16 cellular contexts compared by ENCODE assay signal in genomic region chr19:1417681-1418493, GRCh38. TPM values are rescaled to one million over a fixed set of nuclear protein-coding genes. Genes with fewer than 3 reads are reported as not detected.
DNase-seq lines count a peak whose midpoint lies in the region; ATAC-seq and TF ChIP-seq lines count a peak whose summit lies in the region.
"Had no signal": no experiment of that assay in that cellular context is flagged by ENCODE, and none has a peak within 500 bp of the region (broad histone marks: within the 10 kb centered on the region; RNA-seq: fewer than 3 reads in every experiment).

No MANE protein-coding gene starts in this region.

- no peak for TF ChIP-seq EP300 in upper lobe of left lung (IDR thresholded peaks at IDR 0.05)

- H3K4me1 ChIP-seq in mammary epithelial cell (ENCODE audit: insufficient read depth, low read length) (peaks cover 27% of the 10 kb centered on the region), upper lobe of left lung (peaks cover 30 to 63% (median 56%) of the 10 kb centered on the region in 4 donors)

- in situ Hi-C loops in mammary epithelial cell (cut with MboI; ENCODE audit: low sequenced_read_pairs in 2 of 2): no loop called here

- DNase-seq in MCF 10A (ENCODE audit: unreplicated experiment): no peak
- DNase-seq in mammary epithelial cell: no peak
- DNase-seq in effector memory CD8-positive, alpha-beta T cell: no peak
- DNase-seq in upper lobe of left lung: peak in 1 of 2 donors; percentile 57
- DNase-seq in stimulated activated CD4-positive, alpha-beta T cell treated with anti-CD3 and anti-CD28 coated beads, Interleukin-4, amount 100 ng/mL, for 4 hours: no peak
- no peak for DNase-seq in ecto neural progenitor cell (ENCODE audit: low spot score)
- DNase-seq: ACHN; activated CD4-positive, alpha-beta T cell treated with anti-CD3 and anti-CD28 coated beads, Interleukin-2, amount 50 U/mL, for 4 hours; activated naive CD8-positive, alpha-beta T cell treated with anti-CD3 and anti-CD28 coated beads, Interleukin-2, amount 10 ng/mL, durations not matched to agents 7 days and 5 days; DMS79; NCI-H1105 treated with DMSO at 0.1 percent for 48 hours had no signal

- H3K36me3 ChIP-seq in mammary epithelial cell (ENCODE audit: insufficient read depth, low read length): peaks cover 10% of the 10 kb centered on the region
- H3K36me3 ChIP-seq in upper lobe of left lung: peaks cover 17 to 64% (median 55%) of the 10 kb centered on the region in 4 donors

- ATAC-seq in effector memory CD8-positive, alpha-beta T cell (replicated peaks): no peak
- ATAC-seq in upper lobe of left lung (ENCODE audit: low FRiP score in 2 of 2): no peak
- no peak for ATAC-seq in HG03139 (IDR thresholded peaks at IDR 0.05; ENCODE audit: unreplicated experiment)
- ATAC-seq: SK-N-SH treated with all-trans-retinoic acid at 6 μM for 48 hours; stimulated activated memory B cell treated with anti-CD40 and anti-IgM and Interleukin-4, amounts not matched to agents 10 μg/mL and 1 μg/mL and 100 μg/mL, for 72 hours had no signal

- CTCF ChIA-PET in MCF 10A (lab: Yijun Ruan, JAX): interaction anchor here (0.5 to 1.1 kb wide), 5 partner anchors 20 to 74 kb away, joined by 3 to 5 read pairs (median 3); no protein-coding TSS in a partner anchor
- CTCF ChIA-PET in mammary epithelial cell (lab: Charles Lee; ENCODE audit: low non-redundant PET): no interaction called here

- no peak overlapping the region for H3K4me2 ChIP-seq in mammary epithelial cell (ENCODE audit: insufficient read depth, low read depth, low read length)

- dilution Hi-C loops in mammary epithelial cell (cut with HindIII; ENCODE audit: low sequenced_read_pairs): loop anchor here (5.0 to 10.0 kb wide), 3 partner anchors 41 to 263 kb away; no protein-coding TSS in a partner anchor

- H3K27me3 Mint-ChIP-seq in MCF 10A (ENCODE audit: insufficient read depth, unreplicated experiment): no peaks in the 10 kb centered on the region
- H3K27me3 Mint-ChIP-seq in effector memory CD8-positive, alpha-beta T cell: no peaks in the 10 kb centered on the region
- H3K27me3 Mint-ChIP-seq in nephron (ENCODE audit: low read depth): no peaks in the 10 kb centered on the region
- H3K27me3 Mint-ChIP-seq: activated naive CD8-positive, alpha-beta T cell treated with anti-CD3 and anti-CD28 coated beads, Interleukin-2, amount 10 ng/mL, durations not matched to agents 7 days and 5 days; stimulated activated memory B cell treated with anti-CD40 and anti-IgM and Interleukin-4, amounts not matched to agents 10 μg/mL and 1 μg/mL and 100 μg/mL, for 72 hours had no signal

- no peak overlapping the region for H3K27ac ChIP-seq in mammary epithelial cell (ENCODE audit: insufficient read depth, low read depth, low read length)
- H3K27ac ChIP-seq in upper lobe of left lung: peak overlapping the region; percentile 11 to 84 (median 42)

- no peaks in the 10 kb centered on the region for H3K27me3 ChIP-seq in mammary epithelial cell (ENCODE audit: insufficient read depth, low read length)
- H3K27me3 ChIP-seq in upper lobe of left lung: no peaks in the 10 kb centered on the region

- H3K9me3 Mint-ChIP-seq in MCF 10A (ENCODE audit: unreplicated experiment) (no peaks in the 10 kb centered on the region), nephron (no peaks in the 10 kb centered on the region)
- H3K9me3 Mint-ChIP-seq in effector memory CD8-positive, alpha-beta T cell: no peaks in the 10 kb centered on the region
- H3K9me3 Mint-ChIP-seq: activated naive CD8-positive, alpha-beta T cell treated with anti-CD3 and anti-CD28 coated beads, Interleukin-2, amount 10 ng/mL, durations not matched to agents 7 days and 5 days; stimulated activated memory B cell treated with anti-CD40 and anti-IgM and Interleukin-4, amounts not matched to agents 10 μg/mL and 1 μg/mL and 100 μg/mL, for 72 hours had no signal

- H2AFZ ChIP-seq in mammary epithelial cell (ENCODE audit: low read depth, low read length): no peak overlapping the region

- no peaks in the 10 kb centered on the region for H4K20me1 ChIP-seq in mammary epithelial cell (ENCODE audit: insufficient read depth, low read length)

- no peaks in the 10 kb centered on the region for H3K9me3 ChIP-seq in mammary epithelial cell (replicated peaks; ENCODE audit: insufficient read depth, low read length)
- H3K9me3 ChIP-seq in upper lobe of left lung: no peaks in the 10 kb centered on the region

- no peak for TF ChIP-seq POLR2A in upper lobe of left lung (IDR thresholded peaks at IDR 0.05)

- POLR2A ChIA-PET in MCF 10A (lab: Yijun Ruan, JAX): interaction anchor here (1.2 to 2.1 kb wide), 2 partner anchors 19 to 21 kb away, joined by 3 to 4 read pairs; no protein-coding TSS in a partner anchor

- H3K79me2 ChIP-seq in mammary epithelial cell (ENCODE audit: insufficient read depth, low read length): peaks cover 97% of the 10 kb centered on the region

- peak overlapping the region; percentile 30 for H3K27ac Mint-ChIP-seq in MCF 10A (ENCODE audit: low read depth, unreplicated experiment)
- H3K27ac Mint-ChIP-seq in effector memory CD8-positive, alpha-beta T cell: peak overlapping the region in 1 of 2 donors; percentile 53
- peak overlapping the region; percentile 89 to 95 (median 92) for H3K27ac Mint-ChIP-seq in nephron
- H3K27ac Mint-ChIP-seq: activated naive CD8-positive, alpha-beta T cell treated with anti-CD3 and anti-CD28 coated beads, Interleukin-2, amount 10 ng/mL, durations not matched to agents 7 days and 5 days; stimulated activated memory B cell treated with anti-CD40 and anti-IgM and Interleukin-4, amounts not matched to agents 10 μg/mL and 1 μg/mL and 100 μg/mL, for 72 hours had no signal

- intact Hi-C loops in MCF 10A (cut with micrococcal nuclease): no loop called here
- intact Hi-C loops in mammary epithelial cell (cut with micrococcal nuclease): no loop called here

- whole genome bisulfite sequencing in mammary epithelial cell (ENCODE audit: low coverage, missing lambda C conversion rate): 82% methylated on average over 22 of the region's 30 CpGs
- 78 to 84% methylated on average over 27 to 30 of the region's 30 CpGs for WGBS in upper lobe of left lung, 2 donors

- H3K36me3 Mint-ChIP-seq in MCF 10A (ENCODE audit: insufficient read depth, unreplicated experiment): peaks cover 76% of the 10 kb centered on the region
- peaks cover 85% of the 10 kb centered on the region for H3K36me3 Mint-ChIP-seq in effector memory CD8-positive, alpha-beta T cell (ENCODE audit: insufficient read depth)
- peaks cover 35% of the 10 kb centered on the region for H3K36me3 Mint-ChIP-seq in nephron (ENCODE audit: low read depth)

- no peak overlapping the region for H3K9ac ChIP-seq in mammary epithelial cell (ENCODE audit: insufficient read depth, low read length)

- H3K4me3 ChIP-seq in mammary epithelial cell (replicated peaks in 1 of 3; ENCODE audit: insufficient read depth in 1 of 3, low read depth in 2 of 3, low read length in 3 of 3) (no peak overlapping the region), upper lobe of left lung (no peak overlapping the region)

- no peak overlapping the region for H3K4me3 Mint-ChIP-seq in MCF 10A (ENCODE audit: unreplicated experiment)
- H3K4me3 Mint-ChIP-seq in effector memory CD8-positive, alpha-beta T cell: peak overlapping the region; percentile 12 to 45
- peak overlapping the region; percentile 61 to 70 (median 70) for H3K4me3 Mint-ChIP-seq in nephron
- H3K4me3 Mint-ChIP-seq: activated naive CD8-positive, alpha-beta T cell treated with anti-CD3 and anti-CD28 coated beads, Interleukin-2, amount 10 ng/mL, durations not matched to agents 7 days and 5 days; stimulated activated memory B cell treated with anti-CD40 and anti-IgM and Interleukin-4, amounts not matched to agents 10 μg/mL and 1 μg/mL and 100 μg/mL, for 72 hours had no signal

- BruUV-seq in MCF 10A (replicated peaks; lab: Mats Ljungman, UMichigan) (no TSS peak), mammary epithelial cell (replicated peaks; lab: Mats Ljungman, UMichigan) (no TSS peak)

- TF ChIP-seq CTCF in MCF 10A (IDR thresholded peaks at IDR 0.05; ENCODE audit: unreplicated experiment) (no peak), mammary epithelial cell (conservative IDR thresholded peaks at IDR 0.05 in 1 of 2, IDR thresholded peaks at IDR 0.05 in 1 of 2; ENCODE audit: extremely low read depth in 1 of 2, insufficient read depth in 1 of 2, low read depth in 1 of 2, low read length in 2 of 2) (no peak), nephron (IDR thresholded peaks at IDR 0.05; ENCODE audit: unreplicated experiment in 3 of 3) (no peak), upper lobe of left lung (IDR thresholded peaks at IDR 0.05) (no peak)

- H3K4me1 Mint-ChIP-seq in MCF 10A (ENCODE audit: insufficient read depth, unreplicated experiment) (peaks cover 16% of the 10 kb centered on the region), nephron (peaks cover 68% of the 10 kb centered on the region)
- H3K4me1 Mint-ChIP-seq in effector memory CD8-positive, alpha-beta T cell (ENCODE audit: low read depth in 2 of 2): peaks cover 33 to 34% of the 10 kb centered on the region in 2 donors

RNA-seq across cellular contexts. Expression of gene DAZAP1, which starts 10.5 kb away (rescaled TPM):
- total RNA-seq in MCF 10A (2022) (219 and 246 TPM in 2 replicates), mammary epithelial cell (100 to 1,000 TPM in 1 of 2 donors, 10 to 100 TPM in 1; 32.8 to 163 TPM), upper lobe of left lung (100 to 1,000 TPM in 1 of 6 donors, 10 to 100 TPM in 5; 38.9 to 107 (median 78.7) TPM)
- 56.3 TPM for polyA plus RNA-seq in mammary epithelial cell
- polyA minus RNA-seq in mammary epithelial cell: 238 TPM

RNA-seq across cellular contexts. Expression of gene GAMT, which starts 16.5 kb away (rescaled TPM):
- total RNA-seq in MCF 10A (2022) (3.2 and 7.0 TPM in 2 replicates), mammary epithelial cell (10 to 100 TPM in 1 of 2 donors, 1 to 10 TPM in 1; 4.2 to 19.5 TPM), upper lobe of left lung (10 to 100 TPM in 2 of 6 donors, 1 to 10 TPM in 4; 4.0 to 12.1 (median 8.1) TPM)
- polyA plus RNA-seq in mammary epithelial cell: 8.0 TPM
- polyA minus RNA-seq in mammary epithelial cell: not detected

RNA-seq across cellular contexts. Expression of gene RPS15, which starts 20.3 kb away (rescaled TPM):
- total RNA-seq in MCF 10A (2022): 1,168 and 1,243 TPM in 2 replicates
- 100 to 1,000 TPM; 318 to 950 TPM for total RNA-seq in mammary epithelial cell
- 2,121 TPM for polyA plus RNA-seq in mammary epithelial cell
- 372 TPM for polyA minus RNA-seq in mammary epithelial cell
- total RNA-seq in upper lobe of left lung: 1,000 to 10,000 TPM in 5 of 6 donors, 100 to 1,000 TPM in 1; 825 to 2,012 (median 1,317) TPM

RNA-seq across cellular contexts. Expression of gene APC2, which starts 32.0 kb away (rescaled TPM):
- total RNA-seq in MCF 10A (2022): 0.15 and 0.23 TPM in 2 replicates
- under 1 TPM; under 0.01 to 0.19 TPM for total RNA-seq in mammary epithelial cell
- 0.08 TPM for polyA plus RNA-seq in mammary epithelial cell
- polyA minus RNA-seq in mammary epithelial cell: not detected
- 1 to 10 TPM in 1 of 6 donors, under 1 TPM in 4, not detected in 1; 0.06 to 1.0 (median 0.11) TPM for total RNA-seq in upper lobe of left lung
- total RNA-seq: epithelial cell of proximal tubule had no signal

RNA-seq across cellular contexts. Expression of gene NDUFS7, which starts 34.2 kb away (rescaled TPM):
- total RNA-seq in MCF 10A (2022) (135 and 137 TPM in 2 replicates), mammary epithelial cell (10 to 100 TPM; 34.3 to 73.6 TPM), upper lobe of left lung (100 to 1,000 TPM in 4 of 6 donors, 10 to 100 TPM in 2; 38.8 to 121 (median 100) TPM)
- polyA plus RNA-seq in mammary epithelial cell: 61.1 TPM
- 11.9 TPM for polyA minus RNA-seq in mammary epithelial cell
